In genomic region chr15:40593588-40594428, GRCh38 we compare ENCODE assay signal across 8 cellular contexts.
A peak's percentile ranks its signal among the peaks of the same experiment; 100 is the strongest.
DNase-seq lines count a peak whose midpoint lies in the region; ATAC-seq lines count a peak whose summit lies in the region.

TSS of gene KNL1 (plus strand) at chr15:40594249. CDS start at chr15:40602932, 8,683 bp downstream.

- peak within 1 kb of the TSS; percentile 97 for H3K9ac ChIP-seq in HUES48 (ENCODE audit: low read depth, low read length)
- peak within 1 kb of the TSS; percentile 92 for H3K9ac ChIP-seq in NT2/D1 (ENCODE audit: insufficient read length, low read depth)
- H3K9ac ChIP-seq in endocrine pancreas (ENCODE audit: control insufficient read depth, insufficient read depth, low read length) = peak within 1 kb of the TSS; percentile 81

- peak; percentile 95 for DNase-seq in COR-L47 (lab: John Stamatoyannopoulos, UW)
- peak; percentile 71 for DNase-seq in NT2/D1 (ENCODE audit: low read depth, low spot score)
- DNase-seq in activated CD8-positive, alpha-beta memory T cell treated with anti-CD3 and anti-CD28 coated beads for 48 hours (ENCODE audit: low read depth in 2 of 3, low spot score in 2 of 3) = peak; percentile 77 to 99 (median 98)
- peak; percentile 86 to 89 for DNase-seq in memory B cell (ENCODE audit: low spot score in 2 of 2)
- peak; percentile 85 for DNase-seq in stimulated activated CD8-positive, alpha-beta memory T cell treated with anti-CD3 and anti-CD28 coated beads, Interleukin-12 subunit alpha, Interleukin-12 subunit beta, amount 100 ng/mL, for 1 hour (ENCODE audit: low read depth)

- H3K36me3 Mint-ChIP-seq in memory B cell = no peaks in the 10 kb centered on the region

- H3K27me3 Mint-ChIP-seq in memory B cell = peaks cover 2% of the 10 kb centered on the region

- ATAC-seq in GM21390 (IDR thresholded peaks at IDR 0.05; ENCODE audit: unreplicated experiment) = peak; percentile 72
- peak; percentile 81 for ATAC-seq in memory B cell (ENCODE audit: low read depth)

- H3K4me3 ChIP-seq in HUES48 (ENCODE audit: low read depth, low read length) = peak within 1 kb of the TSS; percentile 95
- peak within 1 kb of the TSS; percentile 88 for H3K4me3 ChIP-seq in NT2/D1 (ENCODE audit: insufficient read length, low read depth)
- H3K4me3 ChIP-seq in endocrine pancreas (ENCODE audit: control insufficient read depth, insufficient read depth, low read length) = peak within 1 kb of the TSS; percentile 79

- no peaks in the 10 kb centered on the region for H3K9me3 ChIP-seq in HUES48 (ENCODE audit: control insufficient read depth, insufficient read depth, low read length)
- H3K9me3 ChIP-seq in NT2/D1 (ENCODE audit: insufficient read depth, low read length) = no peaks in the 10 kb centered on the region
- H3K9me3 ChIP-seq in endocrine pancreas (ENCODE audit: control insufficient read depth, low read length) = no peaks in the 10 kb centered on the region

- no peaks in the 10 kb centered on the region for H3K36me3 ChIP-seq in HUES48 (ENCODE audit: control insufficient read depth, insufficient read depth, low read length)
- H3K36me3 ChIP-seq in NT2/D1 (ENCODE audit: insufficient read depth, insufficient read length, low read length) = no peaks in the 10 kb centered on the region
- no peaks in the 10 kb centered on the region for H3K36me3 ChIP-seq in endocrine pancreas (ENCODE audit: control insufficient read depth, insufficient read depth, low read length)

- H3K4me1 ChIP-seq in HUES48 (ENCODE audit: control insufficient read depth, insufficient read depth, low read length) (peaks cover 4% of the 10 kb centered on the region; the same call in 1 of the 2 replicates), NT2/D1 (ENCODE audit: insufficient read depth, insufficient read length) (no peaks in the 10 kb centered on the region), endocrine pancreas (ENCODE audit: control insufficient read depth, insufficient read depth, low read length) (peaks cover 4% of the 10 kb centered on the region)

- peak within 1 kb of the TSS; percentile 99 for H3K27ac Mint-ChIP-seq in memory B cell

- no peaks in the 10 kb centered on the region for H3K9me3 Mint-ChIP-seq in memory B cell

- H3K27me3 ChIP-seq in HUES48 (ENCODE audit: control insufficient read depth, insufficient read depth, low read length) (no peaks in the 10 kb centered on the region), NT2/D1 (ENCODE audit: insufficient read depth, insufficient read length) (no peaks in the 10 kb centered on the region), endocrine pancreas (ENCODE audit: control insufficient read depth, insufficient read depth, low read length) (no peaks in the 10 kb centered on the region)

- peak within 1 kb of the TSS; percentile 98 for H3K4me3 Mint-ChIP-seq in memory B cell

- peaks cover 12% of the 10 kb centered on the region for H3K4me1 Mint-ChIP-seq in memory B cell

- peak within 1 kb of the TSS; percentile 96 for H3K27ac ChIP-seq in HUES48 (ENCODE audit: low read depth, low read length)

Comparison
In these comparisons a context has a peak if more than half of its experiments do, and no peak if none do; other contexts are left out.
1. Peak in every context shown above with its lines: DNase-seq, ATAC-seq, H3K4me3 ChIP-seq and H3K27ac ChIP-seq.